In genomic region chr6:29748391-29749352, GRCh38 we compare ENCODE assay signal across 1 cellular context.
A peak's percentile ranks its signal among the peaks of the same experiment; 100 is the strongest.
TF ChIP-seq lines count a peak whose summit lies in the region.

No MANE protein-coding gene starts in this region.

TF ChIP-seq in K562, 482 proteins besides CTCF, POLR2A, EP300 and RAD21 (continued from another document and continues in another):
- TF ChIP-seq PRDM10 (IDR thresholded peaks at IDR 0.05; ENCODE audit: partially characterized antibody) (peak; percentile 86), RBM14 (IDR thresholded peaks at IDR 0.05; ENCODE audit: borderline replicate concordance, insufficient read depth, low read depth, low read length) (no peak), FOXK1 (CRISPR knock-in tag; IDR thresholded peaks at IDR 0.05; ENCODE audit: borderline replicate concordance) (no peak), ZNF785 (CRISPR knock-in tag; IDR thresholded peaks at IDR 0.05) (no peak), ZNF699 (CRISPR knock-in tag; IDR thresholded peaks at IDR 0.05; ENCODE audit: insufficient replicate concordance) (no peak), ZNF280A (IDR thresholded peaks at IDR 0.05; ENCODE audit: low read depth, partially characterized antibody) (no peak), ZNF551 (CRISPR knock-in tag; IDR thresholded peaks at IDR 0.05) (no peak), TCF15 (CRISPR knock-in tag; IDR thresholded peaks at IDR 0.05) (no peak), ATF1 (CRISPR knock-in tag; IDR thresholded peaks at IDR 0.05) (no peak), ATF1 (tag; IDR thresholded peaks at IDR 0.05) (no peak), AFF4 (CRISPR knock-in tag; IDR thresholded peaks at IDR 0.05) (0 out of 2 replicates have a peak, but pooled peaks have one; percentile 33), ZFX (CRISPR knock-in tag; IDR thresholded peaks at IDR 0.05) (peak; percentile 90), ZNF445 (CRISPR knock-in tag; IDR thresholded peaks at IDR 0.05; ENCODE audit: low read depth) (no peak), HNRNPL (IDR thresholded peaks at IDR 0.05; ENCODE audit: low read depth, low read length) (no peak), ZNF274 (IDR thresholded peaks at IDR 0.05; ENCODE audit: borderline replicate concordance, low read depth, low read length) (no peak), KLF1 (tag; IDR thresholded peaks at IDR 0.05) (no peak), ZNF253 (CRISPR knock-in tag; conservative IDR thresholded peaks at IDR 0.05) (no peak), MTA1 (IDR thresholded peaks at IDR 0.05; ENCODE audit: borderline replicate concordance) (no peak), CXXC5 (CRISPR knock-in tag; IDR thresholded peaks at IDR 0.05) (peak; percentile 24; the same call in 1 of the 2 replicates), UBTF (IDR thresholded peaks at IDR 0.05; ENCODE audit: borderline replicate concordance in 1 of 2, low read depth in 2 of 2, low read length in 2 of 2) (no peak; a peak in 1 of 4 replicates), MLX (CRISPR knock-in tag; conservative IDR thresholded peaks at IDR 0.05) (no peak), E2F6 (IDR thresholded peaks at IDR 0.05; ENCODE audit: borderline replicate concordance in 1 of 2, extremely low read depth in 1 of 2, insufficient read depth in 1 of 2, insufficient read length in 1 of 2, low read depth in 1 of 2, low read length in 1 of 2, poor library complexity in 1 of 2, severe bottlenecking in 1 of 2) (peak; percentile 47 to 74), ZBTB43 (CRISPR knock-in tag; IDR thresholded peaks at IDR 0.05) (no peak), ZBTB11 (CRISPR knock-in tag; IDR thresholded peaks at IDR 0.05) (no peak), ZNF830 (CRISPR knock-in tag; IDR thresholded peaks at IDR 0.05) (0 out of 2 replicates have a peak, but pooled peaks have one; percentile 39), GMEB1 (CRISPR knock-in tag; IDR thresholded peaks at IDR 0.05) (no peak), XRCC4 (IDR thresholded peaks at IDR 0.05; ENCODE audit: extremely low read depth, insufficient read depth, insufficient read length) (no peak), RFX1 (IDR thresholded peaks at IDR 0.05) (no peak), HDGF (IDR thresholded peaks at IDR 0.05) (no peak), ZHX1 (conservative IDR thresholded peaks at IDR 0.05; ENCODE audit: low read length) (no peak), POLR2H (tag; IDR thresholded peaks at IDR 0.05; ENCODE audit: low read depth) (no peak), SRF (CRISPR knock-in tag; IDR thresholded peaks at IDR 0.05) (peak in 1 of 2 experiments; percentile 12; a peak in 1 of 4 replicates), ZNF24 (IDR thresholded peaks at IDR 0.05) (no peak), LARP7 (IDR thresholded peaks at IDR 0.05) (no peak)
